In genomic region chr2:211881449-211881848, GRCh38 we compare ENCODE assay signal across 28 cellular contexts.
"Had no signal": no experiment of that assay in that cellular context is flagged by ENCODE, and none has a peak within 500 bp of the region (broad histone marks: within the 10 kb centered on the region; RNA-seq: fewer than 3 reads in every experiment).

No MANE protein-coding gene starts in this region.

- H3K4me2 ChIP-seq: neural progenitor cell had no signal

- H3K4me3 ChIP-seq: esophagus muscularis mucosa, gastrocnemius medialis, heart right ventricle, left ventricle myocardium inferior, lower lobe of right lung, neural progenitor cell, ovary, right atrium auricular region, sigmoid colon, skin epidermis, stomach, thoracic aorta had no signal

- H3K36me3 ChIP-seq: esophagus muscularis mucosa, gastrocnemius medialis, heart right ventricle, left ventricle myocardium inferior, lower lobe of right lung, neural progenitor cell, ovary, right atrium auricular region, sigmoid colon, stomach, thoracic aorta had no signal

- H3K27me3 Mint-ChIP-seq: dendritic cell treated with granulocyte-macrophage colony-stimulating factor and Interleukin-4, amounts not matched to agents 40 ng/mL and 50 ng/mL, for 4 days; effector memory CD8-positive, alpha-beta T cell; memory B cell; natural killer cell treated with Interleukin-12 subunit alpha and Interleukin-12 subunit beta and Interleukin-15 and Interleukin-18, amount 100 ng/mL, for 72 hours; stimulated activated naive B cell treated with anti-CD40 and anti-IgM and Interleukin-4, amounts not matched to agents 10 μg/mL and 1 μg/mL and 100 μg/mL, for 72 hours had no signal

- H3K4me3 Mint-ChIP-seq: dendritic cell treated with granulocyte-macrophage colony-stimulating factor and Interleukin-4, amounts not matched to agents 40 ng/mL and 50 ng/mL, for 4 days; effector memory CD8-positive, alpha-beta T cell; immature natural killer cell; memory B cell; natural killer cell treated with Interleukin-12 subunit alpha and Interleukin-12 subunit beta and Interleukin-15 and Interleukin-18, amount 100 ng/mL, for 72 hours; neural progenitor cell; stimulated activated naive B cell treated with anti-CD40 and anti-IgM and Interleukin-4, amounts not matched to agents 10 μg/mL and 1 μg/mL and 100 μg/mL, for 72 hours had no signal

- H3K4me1 ChIP-seq: esophagus muscularis mucosa, gastrocnemius medialis, heart right ventricle, left ventricle myocardium inferior, lower lobe of right lung, neural progenitor cell, right atrium auricular region, sigmoid colon, stomach had no signal

- H3K27ac Mint-ChIP-seq: dendritic cell treated with granulocyte-macrophage colony-stimulating factor and Interleukin-4, amounts not matched to agents 40 ng/mL and 50 ng/mL, for 4 days; effector memory CD8-positive, alpha-beta T cell; immature natural killer cell; memory B cell; natural killer cell treated with Interleukin-12 subunit alpha and Interleukin-12 subunit beta and Interleukin-15 and Interleukin-18, amount 100 ng/mL, for 72 hours; neural progenitor cell; stimulated activated naive B cell treated with anti-CD40 and anti-IgM and Interleukin-4, amounts not matched to agents 10 μg/mL and 1 μg/mL and 100 μg/mL, for 72 hours had no signal

- H3K27ac ChIP-seq: epithelial cell of prostate, esophagus muscularis mucosa, gastrocnemius medialis, heart right ventricle, left ventricle myocardium inferior, lower lobe of right lung, neural progenitor cell, ovary, right atrium auricular region, sigmoid colon, skin epidermis, stomach, thoracic aorta had no signal

- H3K4me1 Mint-ChIP-seq: immature natural killer cell; memory B cell; stimulated activated naive B cell treated with anti-CD40 and anti-IgM and Interleukin-4, amounts not matched to agents 10 μg/mL and 1 μg/mL and 100 μg/mL, for 72 hours had no signal

- H2AFZ ChIP-seq: neural progenitor cell had no signal

- H3K36me3 Mint-ChIP-seq: immature natural killer cell; memory B cell; natural killer cell treated with Interleukin-12 subunit alpha and Interleukin-12 subunit beta and Interleukin-15 and Interleukin-18, amount 100 ng/mL, for 72 hours; stimulated activated naive B cell treated with anti-CD40 and anti-IgM and Interleukin-4, amounts not matched to agents 10 μg/mL and 1 μg/mL and 100 μg/mL, for 72 hours had no signal

- H3K9me3 ChIP-seq: esophagus muscularis mucosa, gastrocnemius medialis, heart right ventricle, left ventricle myocardium inferior, lower lobe of right lung, ovary, right atrium auricular region, sigmoid colon, stomach, thoracic aorta had no signal

- ATAC-seq: effector memory CD8-positive, alpha-beta T cell; gastrocnemius medialis; heart right ventricle; left cardiac atrium; lower lobe of right lung; natural killer cell treated with Interleukin-12 subunit alpha and Interleukin-12 subunit beta and Interleukin-15 and Interleukin-18, amount 100 ng/mL, for 72 hours; stimulated activated naive B cell treated with anti-CD40 and anti-IgM and Interleukin-4, amounts not matched to agents 10 μg/mL and 1 μg/mL and 100 μg/mL, for 72 hours had no signal

- H3K9me3 Mint-ChIP-seq: dendritic cell treated with granulocyte-macrophage colony-stimulating factor and Interleukin-4, amounts not matched to agents 40 ng/mL and 50 ng/mL, for 4 days; stimulated activated naive B cell treated with anti-CD40 and anti-IgM and Interleukin-4, amounts not matched to agents 10 μg/mL and 1 μg/mL and 100 μg/mL, for 72 hours had no signal

- H3K27me3 ChIP-seq: esophagus muscularis mucosa, gastrocnemius medialis, heart right ventricle, neural progenitor cell, ovary, right atrium auricular region, sigmoid colon, stomach had no signal

- DNase-seq: effector memory CD8-positive, alpha-beta T cell; gastrocnemius medialis; heart right ventricle; hypothalamus; immature natural killer cell; left cardiac atrium; left ventricle myocardium inferior; lower lobe of right lung; midbrain; nucleus accumbens; ovary; sigmoid colon; stimulated activated CD4-positive, alpha-beta T cell treated with anti-CD3 and anti-CD28 coated beads, Interleukin-2, amount 100 ng/mL, for 24 hours; stimulated activated CD4-positive, alpha-beta T cell treated with anti-CD3 and anti-CD28 coated beads, Interleukin-4, amount 100 ng/mL, for 4 hours; stimulated activated naive B cell treated with anti-CD40 and anti-IgM and Interleukin-4, amounts not matched to agents 10 μg/mL and 1 μg/mL and 100 μg/mL, for 72 hours; stomach; substantia nigra; trophoblast cell had no signal

- H3K9ac ChIP-seq: neural progenitor cell had no signal

- FAIRE-seq: keratinocyte had no signal
